In genomic region chr2:148875387-148876051, GRCh38 we compare ENCODE assay signal across 8 cellular contexts. TPM values are rescaled to one million over a fixed set of nuclear protein-coding genes. Genes with fewer than 3 reads are reported as not detected.
DNase-seq lines count a peak whose midpoint lies in the region; ATAC-seq and TF ChIP-seq lines count a peak whose summit lies in the region.

No MANE protein-coding gene starts in this region.

- H3K4me1 Mint-ChIP-seq in MCF 10A (ENCODE audit: insufficient read depth, unreplicated experiment), result no peaks in the 10 kb centered on the region
- H3K4me1 Mint-ChIP-seq in endothelial cell (ENCODE audit: unreplicated experiment), result peaks cover 35% of the 10 kb centered on the region

- H3K4me1 ChIP-seq in breast epithelium (peaks cover 0 to 3% of the 10 kb centered on the region in 2 donors), OCI-LY7 (ENCODE audit: insufficient read depth, low read length, poor library complexity, severe bottlenecking) (peaks cover 18% of the 10 kb centered on the region), psoas muscle (peaks cover 11% of the 10 kb centered on the region)

- no peak for TF ChIP-seq POLR2A in breast epithelium (IDR thresholded peaks at IDR 0.05)

- H3K27me3 ChIP-seq in breast epithelium, result peaks cover 0 to 17% of the 10 kb centered on the region in 2 donors
- H3K27me3 ChIP-seq in psoas muscle (ENCODE audit: insufficient read depth in 3 of 3, low read length in 2 of 3), result peaks cover 0 to 57% (median 3%) of the 10 kb centered on the region in 3 donors

- H3K79me2 ChIP-seq in OCI-LY7 (ENCODE audit: insufficient read depth, low read depth, low read length), result no peaks in the 10 kb centered on the region

- H3K36me3 Mint-ChIP-seq in MCF 10A (ENCODE audit: insufficient read depth, unreplicated experiment) (no peaks in the 10 kb centered on the region), endothelial cell (ENCODE audit: low read depth, unreplicated experiment) (peaks cover 8% of the 10 kb centered on the region)

- WGBS in psoas muscle, 3 donors, result 1% methylated on average over 54 to 72 of the region's 74 CpGs

- ATAC-seq in HG02588 (IDR thresholded peaks at IDR 0.05; ENCODE audit: unreplicated experiment) (peak; percentile 22), psoas muscle (no peak)

- BruUV-seq in MCF 10A (replicated peaks; lab: Mats Ljungman, UMichigan) (no TSS peak), OCI-LY7 (replicated peaks; lab: Mats Ljungman, UMichigan) (no TSS peak)

- H3K9me3 ChIP-seq in breast epithelium (peaks cover 5% of the 10 kb centered on the region in 2 donors), OCI-LY7 (ENCODE audit: low read length) (peaks cover 4% of the 10 kb centered on the region; the same call in 1 of the 2 replicates), psoas muscle (no peaks in the 10 kb centered on the region)

- peak overlapping the region; percentile 27; the same call in 1 of the 2 replicates for H2AFZ ChIP-seq in OCI-LY7 (ENCODE audit: low read length)

- CTCF ChIA-PET in MCF 10A (lab: Yijun Ruan, JAX) (interaction anchor here (0.5 kb wide), 1 partner anchor 105 kb away, joined by 3 read pairs; no protein-coding TSS in a partner anchor), OCI-LY7 (lab: Charles Lee; ENCODE audit: unreplicated experiment) (no interaction called here)

- no peaks in the 10 kb centered on the region for H3K36me3 ChIP-seq in breast epithelium
- peaks cover 12% of the 10 kb centered on the region; the same call in 1 of the 2 replicates for H3K36me3 ChIP-seq in OCI-LY7 (ENCODE audit: insufficient read depth, low read length)
- no peaks in the 10 kb centered on the region for H3K36me3 ChIP-seq in psoas muscle (ENCODE audit: insufficient read depth in 1 of 2, low read depth in 1 of 2)

- H3K27ac Mint-ChIP-seq in MCF 10A (ENCODE audit: low read depth, unreplicated experiment), result no peak overlapping the region
- no peak overlapping the region for H3K27ac Mint-ChIP-seq in endothelial cell (ENCODE audit: unreplicated experiment)

- H4K20me1 ChIP-seq in OCI-LY7 (ENCODE audit: insufficient read depth, low read length), result 0 out of 2 replicates have a peak, but pooled peaks cover 6% of the 10 kb centered on the region

- H3K27me3 Mint-ChIP-seq in MCF 10A (ENCODE audit: insufficient read depth, unreplicated experiment), result peaks cover 30% of the 10 kb centered on the region
- peaks cover 15% of the 10 kb centered on the region for H3K27me3 Mint-ChIP-seq in endothelial cell (ENCODE audit: unreplicated experiment)

- TF ChIP-seq CTCF in breast epithelium (IDR thresholded peaks at IDR 0.05), result no peak
- no peak for TF ChIP-seq CTCF in MCF 10A (IDR thresholded peaks at IDR 0.05; ENCODE audit: unreplicated experiment)
- no peak for TF ChIP-seq CTCF in OCI-LY7 (conservative IDR thresholded peaks at IDR 0.05; ENCODE audit: low read length)
- TF ChIP-seq CTCF in endothelial cell (IDR thresholded peaks at IDR 0.05; ENCODE audit: unreplicated experiment), result no peak
- no peak for TF ChIP-seq CTCF in psoas muscle (IDR thresholded peaks at IDR 0.05)

- peak overlapping the region; percentile 24 to 84 (median 58) for H3K4me3 ChIP-seq in breast epithelium
- H3K4me3 ChIP-seq in OCI-LY7 (ENCODE audit: low read depth, low read length, poor library complexity, severe bottlenecking), result peak overlapping the region; percentile 74
- H3K4me3 ChIP-seq in psoas muscle, result peak overlapping the region; percentile 50

- intact Hi-C loops in breast epithelium (cut with DNase I; ENCODE audit: low total_unique reads) (no loop called here), MCF 10A (cut with micrococcal nuclease) (loop anchor here (5.0 kb wide), 1 partner anchor 233 kb away; the partner anchor contains the start of gene EPC2), OCI-LY7 (cut with micrococcal nuclease; ENCODE audit: unreplicated experiment) (loop anchor here (1.0 to 5.0 kb wide), 4 partner anchors 143 to 853 kb away; partner anchors contain the start of genes MBD5, MMADHC and ORC4), psoas muscle (cut with DNase I) (no loop called here)

- H3K9me2 ChIP-seq in OCI-LY7 (ENCODE audit: insufficient read depth, low read length), result no peaks in the 10 kb centered on the region

- H3K4me3 Mint-ChIP-seq in MCF 10A (ENCODE audit: unreplicated experiment) (no peak overlapping the region), endothelial cell (ENCODE audit: unreplicated experiment) (peak overlapping the region; percentile 79)

- no peaks in the 10 kb centered on the region for H3K9me3 Mint-ChIP-seq in MCF 10A (ENCODE audit: unreplicated experiment)
- H3K9me3 Mint-ChIP-seq in endothelial cell (ENCODE audit: unreplicated experiment), result no peaks in the 10 kb centered on the region

- DNase-seq in breast epithelium (ENCODE audit: low spot score in 2 of 2) (no peak), MCF 10A (ENCODE audit: unreplicated experiment) (no peak), OCI-LY7 (ENCODE audit: low spot score) (peak; percentile 60), endothelial cell (ENCODE audit: low spot score) (no peak), psoas muscle (no peak), SHP77 treated with DMSO at 0.1 percent for 48 hours (lab: John Stamatoyannopoulos, UW) (no peak), HUDEP-2 (lab: John Stamatoyannopoulos, UW; ENCODE audit: unreplicated experiment in 76 of 76) (no peak)

- peak overlapping the region; percentile 97 for H3K4me2 ChIP-seq in OCI-LY7 (ENCODE audit: low read length)

- H3K27ac ChIP-seq in breast epithelium, result no peak overlapping the region
- no peak overlapping the region for H3K27ac ChIP-seq in OCI-LY7 (ENCODE audit: low read depth, low read length, poor library complexity, severe bottlenecking)
- H3K27ac ChIP-seq in psoas muscle, result no peak overlapping the region

- POLR2A ChIA-PET in MCF 10A (lab: Yijun Ruan, JAX), result interaction anchor here (2.2 kb wide), 1 partner anchor 11 kb away, joined by 7 read pairs; no protein-coding TSS in a partner anchor
- POLR2A ChIA-PET in OCI-LY7 (lab: Charles Lee), result interaction anchor here (0.7 to 1.0 kb wide), 2 partner anchors 22 to 32 kb away, joined by 3 to 4 read pairs; no protein-coding TSS in a partner anchor

RNA-seq across cellular contexts. Expression of gene KIF5C, which starts 0.5 kb away (rescaled TPM):
- total RNA-seq in breast epithelium, result 10 to 100 TPM in 1 of 3 donors, 1 to 10 TPM in 2; 2.7 to 13.3 (median 6.2) TPM
- total RNA-seq in MCF 10A (2022), result 0.10 and 0.21 TPM in 2 replicates
- 8.1 and 15.2 TPM in 2 replicates for total RNA-seq in OCI-LY7 (2014; rRNA removed; shearing (Covaris generic))
- total RNA-seq in OCI-LY7 (2022), result 18.0 and 22.2 TPM in 2 replicates
- total RNA-seq in endothelial cell (ENCODE audit: unreplicated experiment), result 50.6 TPM
- 1 to 10 TPM in 1 of 4 donors, under 1 TPM in 3; 0.22 to 1.1 (median 0.58) TPM for total RNA-seq in psoas muscle
- under 1 TPM; 0.31 to 0.72 (median 0.59) TPM for polyA plus RNA-seq in psoas muscle

Comparison
In these comparisons a context has a peak if more than half of its experiments do, and no peak if none do; other contexts are left out.
1. intact Hi-C loops: an anchor here in MCF 10A (5.0 kb wide) and OCI-LY7 (1.0 to 5.0 kb wide); none called in breast epithelium and psoas muscle.